In the genomic region with DNA sequence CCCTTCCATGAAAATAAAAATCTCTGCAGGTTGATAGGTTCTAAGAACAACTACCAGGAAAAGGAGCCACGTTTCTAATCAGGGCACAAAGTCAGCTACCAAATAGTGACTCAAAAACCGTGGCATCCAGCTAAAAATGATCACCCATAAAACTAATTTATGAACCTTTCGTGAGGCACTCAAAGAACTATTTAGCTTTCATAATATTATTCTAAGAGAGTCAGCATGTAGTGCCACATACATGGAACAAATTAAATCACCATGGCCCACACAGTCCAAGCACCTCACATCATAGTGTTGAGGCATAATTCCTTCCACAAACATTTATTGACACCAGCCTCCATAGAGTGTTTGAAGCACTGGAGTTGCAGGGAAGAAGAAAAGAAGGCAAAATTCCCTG, we compare ENCODE assay signal across 27 cellular contexts.
"Had no signal": no experiment of that assay in that cellular context is flagged by ENCODE, and none has a peak within 500 bp of the region (broad histone marks: within the 10 kb centered on the region; RNA-seq: fewer than 3 reads in every experiment).

No MANE protein-coding gene starts in this region.

- ATAC-seq: foreskin keratinocyte; gastroesophageal sphincter; heart left ventricle; left cardiac atrium; left lung; mucosa of descending colon; natural killer cell treated with Interleukin-12 subunit alpha and Interleukin-12 subunit beta and Interleukin-15 and Interleukin-18, amount 100 ng/mL, for 72 hours; pancreas; right lobe of liver had no signal

- H3K9me3 ChIP-seq: colonic mucosa, esophagus muscularis mucosa, gastroesophageal sphincter, heart left ventricle, left lung, mucosa of descending colon, neutrophil, pancreas, right lobe of liver, stomach, thyroid gland, vagina had no signal

- DNase-seq: colonic mucosa; dermis blood vessel endothelial cell; effector memory CD4-positive, alpha-beta T cell; foreskin keratinocyte; heart left ventricle; hippocampal formation; left cardiac atrium; left lung; mesenchymal stem cell; mucosa of descending colon; naive B cell; pancreas; right lobe of liver; stimulated activated CD4-positive, alpha-beta T cell treated with anti-CD3 and anti-CD28 coated beads, Interleukin-12 subunit alpha, Interleukin-12 subunit beta, amount 100 ng/mL, for 4 hours; stimulated activated CD4-positive, alpha-beta T cell treated with anti-CD3 and anti-CD28 coated beads, Interleukin-1b, Interleukin-23, amount 100 ng/mL, for 48 hours; stimulated activated CD4-positive, alpha-beta T cell treated with anti-CD3 and anti-CD28 coated beads, Interleukin-4, amount 100 ng/mL, for 1 hour; stimulated activated CD8-positive, alpha-beta memory T cell treated with anti-CD3 and anti-CD28 coated beads, Interleukin-4, amount 100 ng/mL, for 48 hours; stimulated activated naive CD4-positive, alpha-beta T cell; stomach; thyroid gland; trophoblast cell had no signal

- H3K27ac ChIP-seq: colonic mucosa, esophagus muscularis mucosa, foreskin keratinocyte, gastroesophageal sphincter, heart left ventricle, left lung, neutrophil, pancreas, right lobe of liver, stomach, vagina had no signal

- H3K4me2 ChIP-seq: smooth muscle cell had no signal

- H3K36me3 ChIP-seq: colonic mucosa, esophagus muscularis mucosa, gastroesophageal sphincter, heart left ventricle, left lung, neutrophil, pancreas, right lobe of liver, stomach, thyroid gland, vagina had no signal

- H3K4me3 ChIP-seq: colonic mucosa, esophagus muscularis mucosa, gastroesophageal sphincter, heart left ventricle, left lung, mucosa of descending colon, pancreas, right lobe of liver, smooth muscle cell, stomach, thyroid gland, vagina had no signal

- H3K4me1 ChIP-seq: colonic mucosa, foreskin keratinocyte, gastroesophageal sphincter, left lung, pancreas, vagina had no signal

- H3K27me3 ChIP-seq: colonic mucosa, esophagus muscularis mucosa, foreskin keratinocyte, gastroesophageal sphincter, heart left ventricle, left lung, neutrophil, pancreas, right lobe of liver, stomach, thyroid gland, vagina had no signal
